19 cellular contexts compared by ENCODE assay signal in the genomic region with DNA sequence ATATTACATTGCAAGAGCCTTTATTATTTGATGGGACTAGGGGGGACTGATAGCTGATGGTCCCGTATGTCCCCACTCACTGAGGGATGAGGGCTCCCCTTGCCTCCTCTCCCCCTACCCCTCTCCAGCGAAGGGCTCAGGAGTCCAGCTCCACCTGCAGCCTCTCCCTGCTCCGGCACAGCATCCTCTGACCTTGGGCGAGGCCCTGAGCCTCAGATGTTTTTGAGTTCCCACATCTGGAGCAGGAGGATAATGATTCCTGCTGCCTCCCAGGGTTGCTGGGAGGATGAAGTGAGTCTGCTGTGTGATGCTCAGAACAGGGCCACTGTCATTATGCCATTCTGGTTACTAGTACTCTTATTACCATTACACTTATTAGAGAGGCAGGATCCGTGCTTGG. TPM values are rescaled to one million over a fixed set of nuclear protein-coding genes. Genes with fewer than 3 reads are reported as not detected.
DNase-seq lines count a peak whose midpoint lies in the region; ATAC-seq, FAIRE-seq and TF ChIP-seq lines count a peak whose summit lies in the region.
"Had no signal": no experiment of that assay in that cellular context is flagged by ENCODE, and none has a peak within 500 bp of the region (broad histone marks: within the 10 kb centered on the region; RNA-seq: fewer than 3 reads in every experiment).

No MANE protein-coding gene starts in this region.

- H3K23ac ChIP-seq in H1 (ENCODE audit: insufficient read length), result no peak overlapping the region

- H3K27me3 Mint-ChIP-seq in Caco-2 (ENCODE audit: insufficient read depth, unreplicated experiment), result no peaks in the 10 kb centered on the region
- H3K27me3 Mint-ChIP-seq in neural progenitor cell (ENCODE audit: insufficient read depth, low read depth), result no peaks in the 10 kb centered on the region

- peak overlapping the region; percentile 18; the same call in 1 of the 2 replicates for H4K8ac ChIP-seq in H1 (ENCODE audit: extremely low read depth, insufficient read depth, low read length)

- H2BK5ac ChIP-seq in H1 (ENCODE audit: low read depth, low read length), result 0 out of 2 replicates have a peak overlapping the region, but pooled peaks have one; percentile 55

- H2AK5ac ChIP-seq in H1 (ENCODE audit: low read depth, low read length), result no peak overlapping the region

- H3K4me3 Mint-ChIP-seq in Caco-2 (ENCODE audit: unreplicated experiment), result peak overlapping the region; percentile 9
- H3K4me3 Mint-ChIP-seq in neural progenitor cell, result peak overlapping the region; percentile 38
- H3K4me3 Mint-ChIP-seq: CD8-positive, alpha-beta T cell had no signal

- no peak overlapping the region for H3K56ac ChIP-seq in H1 (replicated peaks; ENCODE audit: insufficient read length, low read depth, low read length)

- CTCF ChIA-PET in Caco-2 (lab: Charles Lee) (interaction anchor here (1.0 kb wide), 1 partner anchor 263 kb away, joined by 6 read pairs; no protein-coding TSS in a partner anchor), H1 (lab: Charles Lee; ENCODE audit: partially characterized antibody) (interaction anchor here (0.6 to 1.4 kb wide), 6 partner anchors 10 to 394 kb away, joined by 3 to 6 read pairs (median 4); no protein-coding TSS in a partner anchor)

- H3K27ac ChIP-seq in H1 (ENCODE audit: low read depth, low read length) (no peak overlapping the region), neural progenitor cell (no peak overlapping the region)

- H3K4me1 ChIP-seq in Caco-2 (peaks cover 91% of the 10 kb centered on the region), H1 (replicated peaks in 1 of 4; ENCODE audit: control insufficient read depth in 3 of 4, insufficient read depth in 4 of 4, low read length in 3 of 4) (peaks cover 24 to 61% (median 46%) of the 10 kb centered on the region in 4 experiments), neural progenitor cell (peaks cover 50% of the 10 kb centered on the region)

- POLR2A ChIA-PET in Caco-2 (lab: Charles Lee) (no interaction called here), H1 (lab: Charles Lee; ENCODE audit: partially characterized antibody) (interaction anchor here (1.6 to 2.2 kb wide), 3 partner anchors 10 to 27 kb away, joined by 4 to 9 read pairs (median 9); partner anchors contain the start of gene PAK4)

- no peaks in the 10 kb centered on the region; the same call in 1 of the 2 replicates for H3K23me2 ChIP-seq in H1 (ENCODE audit: low read depth, low read length)

- no peak overlapping the region for H2BK120ac ChIP-seq in H1 (replicated peaks; ENCODE audit: low read depth, low read length)

- peaks cover 38% of the 10 kb centered on the region for H3K79me1 ChIP-seq in H1 (ENCODE audit: low read depth, low read length)

- no peak overlapping the region for H4K5ac ChIP-seq in H1 (ENCODE audit: insufficient read length, low read depth, low read length)

- 0 out of 2 replicates have a peak overlapping the region, but pooled peaks have one; percentile 25 for H3K18ac ChIP-seq in H1 (ENCODE audit: extremely low read depth, low read length)

- H3K4me1 Mint-ChIP-seq in Caco-2 (ENCODE audit: low read depth, unreplicated experiment) (peaks cover 78% of the 10 kb centered on the region), neural progenitor cell (peaks cover 54% of the 10 kb centered on the region)

- peak overlapping the region; percentile 91 for H3K27ac Mint-ChIP-seq in Caco-2 (ENCODE audit: unreplicated experiment)
- H3K27ac Mint-ChIP-seq in neural progenitor cell, result peak overlapping the region; percentile 30
- H3K27ac Mint-ChIP-seq: CD8-positive, alpha-beta T cell had no signal

- H3K36me3 ChIP-seq in Caco-2 (ENCODE audit: control insufficient read depth, insufficient read depth, low read length), result no peaks in the 10 kb centered on the region
- H3K36me3 ChIP-seq in H1 (ENCODE audit: control insufficient read depth in 2 of 4, insufficient read depth in 4 of 4, low read length in 3 of 4), result no peaks in the 10 kb centered on the region
- no peaks in the 10 kb centered on the region for H3K36me3 ChIP-seq in neural progenitor cell
- H3K36me3 ChIP-seq: BE2C had no signal

- H3K9ac ChIP-seq in H1 (replicated peaks in 1 of 4; ENCODE audit: extremely low read depth in 1 of 4, low read depth in 3 of 4, low read length in 3 of 4), result peak overlapping the region in 1 of 4 experiments; percentile 5; a peak in 1 of 7 replicates
- H3K9ac ChIP-seq in neural progenitor cell, result no peak overlapping the region
- H3K9ac ChIP-seq: SK-N-SH had no signal

- 60% methylated on average over 5 of the region's 5 CpGs; no CpG with 5 or more reads in 1 of the 2 experiments for WGBS in H1 (ENCODE audit: extremely low coverage in 1 of 2, insufficient coverage in 1 of 2, insufficient read length in 1 of 2, insufficient replicate concordance in 2 of 2, low coverage in 1 of 2, low lambda C conversion rate in 2 of 2, missing lambda C conversion rate in 1 of 2), 2 experiments

- H3K27me3 ChIP-seq in Caco-2 (replicated peaks; ENCODE audit: control insufficient read depth, insufficient read depth, low read length) (no peaks in the 10 kb centered on the region), H1 (replicated peaks in 1 of 4; ENCODE audit: control insufficient read depth in 3 of 4, extremely low read depth in 1 of 4, insufficient read depth in 3 of 4, low read length in 3 of 4) (no peaks in the 10 kb centered on the region), neural progenitor cell (no peaks in the 10 kb centered on the region)
- H3K27me3 ChIP-seq: BE2C had no signal

- no peak for TF ChIP-seq EP300 in H1 (IDR thresholded peaks at IDR 0.05; ENCODE audit: borderline replicate concordance in 1 of 2, low read depth in 2 of 2, low read length in 2 of 2)

- H3K9me3 ChIP-seq in Caco-2, result peaks cover 4% of the 10 kb centered on the region; the same call in 1 of the 2 replicates
- no peaks in the 10 kb centered on the region for H3K9me3 ChIP-seq in H1 (ENCODE audit: insufficient read depth in 2 of 2, low read depth in 1 of 2, low read length in 1 of 2)
- no peaks in the 10 kb centered on the region for H3K9me3 ChIP-seq in neural progenitor cell (ENCODE audit: low read depth)
- H3K9me3 ChIP-seq: BE2C, SK-N-SH had no signal

- no peak overlapping the region for H4K91ac ChIP-seq in H1 (replicated peaks; ENCODE audit: insufficient read length, low read length)

- intact Hi-C loops in Caco-2 (cut with micrococcal nuclease; ENCODE audit: unreplicated experiment), result no loop called here

- H2BK15ac ChIP-seq in H1 (ENCODE audit: low read length), result no peak overlapping the region; the same call in 1 of the 2 replicates

- no peak for TF ChIP-seq POLR2A in H1 (IDR thresholded peaks at IDR 0.05; ENCODE audit: control extremely low read depth in 1 of 2, low read depth in 2 of 2, low read length in 2 of 2)

- H3K9me3 Mint-ChIP-seq in Caco-2 (ENCODE audit: unreplicated experiment) (no peaks in the 10 kb centered on the region), neural progenitor cell (no peaks in the 10 kb centered on the region)
- H3K9me3 Mint-ChIP-seq: CD8-positive, alpha-beta T cell had no signal

- H2AFZ ChIP-seq in H1 (ENCODE audit: low read length), result no peak overlapping the region
- no peak overlapping the region for H2AFZ ChIP-seq in neural progenitor cell (replicated peaks)

- no peak overlapping the region for H3K4me3 ChIP-seq in Caco-2 (ENCODE audit: low read depth, low read length)
- H3K4me3 ChIP-seq in H1 (ENCODE audit: extremely low read depth in 1 of 4, insufficient read depth in 2 of 4, low read depth in 3 of 4, low read length in 4 of 4), result no peak overlapping the region
- H3K4me3 ChIP-seq in neural progenitor cell, result no peak overlapping the region

- H4K20me1 ChIP-seq in H1 (replicated peaks in 1 of 2; ENCODE audit: control insufficient read depth in 1 of 2, insufficient read depth in 2 of 2, low read length in 2 of 2), result peaks cover 2 to 8% of the 10 kb centered on the region in 2 experiments
- H4K20me1 ChIP-seq in neural progenitor cell (ENCODE audit: low read depth), result peaks cover 95% of the 10 kb centered on the region

- no peak for ATAC-seq in GM19467 (IDR thresholded peaks at IDR 0.05; ENCODE audit: unreplicated experiment)
- no peak for ATAC-seq in GM19395 (IDR thresholded peaks at IDR 0.05; ENCODE audit: unreplicated experiment)
- ATAC-seq: CD8-positive, alpha-beta T cell had no signal

- DNase-seq in Caco-2 (no peak), NCI-H2227 treated with DMSO at 0.1 percent for 48 hours (lab: John Stamatoyannopoulos, UW) (peak; percentile 66), H1 (ENCODE audit: low read depth in 1 of 2, low spot score in 2 of 2) (no peak), neural progenitor cell (ENCODE audit: low spot score) (no peak), inferior parietal cortex (ENCODE audit: extremely low spot score) (no peak), RCC 7860 (ENCODE audit: low spot score) (no peak)
- DNase-seq: CD8-positive, alpha-beta T cell; GF-D8; Kasumi-1; NCI-H1930; NCI-H524 treated with DMSO at 0.1 percent for 48 hours; NK-92 treated with Interleukin-12 subunit alpha and Interleukin-12 subunit beta, amount 100 ng/mL, for 24 hours; Right ventricle myocardium superior had no signal

- H3K79me2 ChIP-seq in H1 (ENCODE audit: control insufficient read depth in 1 of 2, insufficient read depth in 2 of 2, low read length in 2 of 2) (peaks cover 2 to 83% of the 10 kb centered on the region in 2 experiments; a peak in 3 of 4 replicates), neural progenitor cell (ENCODE audit: low read depth) (peaks cover 96% of the 10 kb centered on the region)

- H3K36me3 Mint-ChIP-seq in Caco-2 (ENCODE audit: insufficient read depth, unreplicated experiment) (peaks cover 66% of the 10 kb centered on the region), neural progenitor cell (no peaks in the 10 kb centered on the region)
- H3K36me3 Mint-ChIP-seq: CD8-positive, alpha-beta T cell had no signal

- no peak overlapping the region for H3K4ac ChIP-seq in H1 (replicated peaks; ENCODE audit: insufficient read length, low read depth, low read length)

- 0 out of 2 replicates have a peak overlapping the region, but pooled peaks have one; percentile 10 for H2BK12ac ChIP-seq in H1 (ENCODE audit: low read depth, low read length)

- no TSS peak for BruUV-seq in Caco-2 (replicated peaks; lab: Mats Ljungman, UMichigan)

- H3K4me2 ChIP-seq in H1 (ENCODE audit: insufficient read depth in 1 of 2, low read depth in 2 of 2, low read length in 2 of 2) (peak overlapping the region in 1 of 2 experiments; percentile 68; a peak in 2 of 4 replicates), neural progenitor cell (no peak overlapping the region)
- H3K4me2 ChIP-seq: SK-N-SH had no signal

- H3K14ac ChIP-seq in H1 (ENCODE audit: insufficient read length), result no peak overlapping the region

- no peak for TF ChIP-seq RAD21 in H1 (IDR thresholded peaks at IDR 0.05 in 1 of 2, conservative IDR thresholded peaks at IDR 0.05 in 1 of 2; ENCODE audit: low read depth in 2 of 2, low read length in 2 of 2)

- H2BK20ac ChIP-seq in H1 (ENCODE audit: low read length), result peak overlapping the region; percentile 27; the same call in 1 of the 2 replicates

- TF ChIP-seq CTCF in Caco-2 (IDR thresholded peaks at IDR 0.05; ENCODE audit: insufficient read depth in 1 of 2, low read depth in 1 of 2, low read length in 1 of 2, severe bottlenecking in 1 of 2, unreplicated experiment in 1 of 2) (no peak), H1 (IDR thresholded peaks at IDR 0.05; ENCODE audit: control extremely low read depth in 1 of 3, insufficient read depth in 1 of 3, low read depth in 1 of 3, low read length in 3 of 3) (no peak), neural progenitor cell (IDR thresholded peaks at IDR 0.05) (no peak)

- FAIRE-seq in H1 (lab: Jason Lieb, UNC), result no peak
- no peak for FAIRE-seq in RCC 7860 (lab: Jason Lieb, UNC)
- FAIRE-seq: H54 had no signal

- peaks cover 25% of the 10 kb centered on the region for H3F3A ChIP-seq in neural progenitor cell (ENCODE audit: low read depth)

RNA-seq across cellular contexts. Expression of gene PAK4, which starts 15.0 kb away (rescaled TPM):
- 98.6 and 112 TPM in 2 replicates for total RNA-seq in Caco-2 (2022)
- 64.4 and 67.6 TPM in 2 replicates for total RNA-seq in H1 (2021; fragmentation: NEBNext Ultra II Directional; extraction: Animal tissue kit (Norgen Biotek cat#: 25700))
- 50.7 and 107 TPM in 2 replicates for polyA plus RNA-seq in H1 (2011; rRNA removed)
- 55.5 TPM for polyA plus RNA-seq in H1 (2011; cell fraction: cytosol; rRNA removed)
- 89.7 TPM for polyA plus RNA-seq in H1 (2011; cell fraction: nucleus; rRNA removed)
- polyA plus RNA-seq in H1 (2012, experiment 1 of 2), result 40.5 to 57.3 TPM (median 53.1 TPM) in 4 replicates
- polyA plus RNA-seq in H1 (2012, experiment 2 of 2), result 64.2 TPM
- 47.5 TPM for polyA plus RNA-seq in H1 (2013, experiment 1 of 2)
- polyA plus RNA-seq in H1 (2013, experiment 2 of 2), result 47.5 TPM
- polyA minus RNA-seq in H1 (2011; rRNA and poly(A)+ RNA removed), result 17.7 and 25.9 TPM in 2 replicates
- 39.9 TPM for polyA minus RNA-seq in H1 (2011; cell fraction: cytosol; rRNA and poly(A)+ RNA removed)
- polyA minus RNA-seq in H1 (2011; cell fraction: nucleus; rRNA and poly(A)+ RNA removed), result 22.8 TPM
- total RNA-seq in neural progenitor cell (ENCODE audit: low replicate concordance), result 9.7 and 34.3 TPM in 2 replicates

RNA-seq across cellular contexts. Expression of gene NCCRP1, which starts 56.2 kb away (rescaled TPM):
- total RNA-seq in Caco-2 (2022) (0.39 and 0.84 TPM in 2 replicates), neural progenitor cell (ENCODE audit: low replicate concordance) (1.0 and 1.9 TPM in 2 replicates)
- 2.8 and 3.2 TPM in 2 replicates for total RNA-seq in H1 (2021; fragmentation: NEBNext Ultra II Directional; extraction: Animal tissue kit (Norgen Biotek cat#: 25700))
- 7.9 and 11.2 TPM in 2 replicates for polyA plus RNA-seq in H1 (2011; rRNA removed)
- 3.8 TPM for polyA plus RNA-seq in H1 (2011; cell fraction: cytosol; rRNA removed)
- 3.1 TPM for polyA plus RNA-seq in H1 (2011; cell fraction: nucleus; rRNA removed)
- polyA plus RNA-seq in H1 (2012, experiment 1 of 2), result 1.9 to 4.0 TPM (median 2.6 TPM) in 4 replicates
- polyA plus RNA-seq in H1 (2012, experiment 2 of 2), result 2.5 TPM
- 2.1 TPM for polyA plus RNA-seq in H1 (2013, experiment 1 of 2)
- polyA plus RNA-seq in H1 (2013, experiment 2 of 2), result 2.4 TPM
- 1.7 and 3.1 TPM in 2 replicates for polyA minus RNA-seq in H1 (2011; rRNA and poly(A)+ RNA removed)
- polyA minus RNA-seq in H1 (2011; cell fraction: cytosol; rRNA and poly(A)+ RNA removed), result 2.6 TPM
- 1.00 TPM for polyA minus RNA-seq in H1 (2011; cell fraction: nucleus; rRNA and poly(A)+ RNA removed)
- total RNA-seq: A673; CD8-positive, alpha-beta T cell; Right ventricle myocardium superior had no signal
- polyA plus RNA-seq: SK-N-SH had no signal

RNA-seq across cellular contexts. Expression of gene ACP7, which starts 56.4 kb away (rescaled TPM):
- total RNA-seq in Caco-2 (2022), result 0.45 and 0.46 TPM in 2 replicates
- 0.50 and 0.98 TPM in 2 replicates for total RNA-seq in H1 (2021; fragmentation: NEBNext Ultra II Directional; extraction: Animal tissue kit (Norgen Biotek cat#: 25700))
- polyA plus RNA-seq in H1 (2011; rRNA removed), result 0.27 and 0.58 TPM in 2 replicates
- 0.36 TPM for polyA plus RNA-seq in H1 (2011; cell fraction: cytosol; rRNA removed)
- polyA plus RNA-seq in H1 (2011; cell fraction: nucleus; rRNA removed), result 0.83 TPM
- polyA plus RNA-seq in H1 (2012, experiment 1 of 2), result 0.55 to 0.78 TPM (median 0.67 TPM) in 4 replicates
- 0.45 TPM for polyA plus RNA-seq in H1 (2012, experiment 2 of 2)
- 0.30 TPM for polyA plus RNA-seq in H1 (2013, experiment 1 of 2)
- 0.29 TPM for polyA plus RNA-seq in H1 (2013, experiment 2 of 2)
- 0.19 and 0.76 TPM in 2 replicates for polyA minus RNA-seq in H1 (2011; rRNA and poly(A)+ RNA removed)
- polyA minus RNA-seq in H1 (2011; cell fraction: cytosol; rRNA and poly(A)+ RNA removed), result not detected
- polyA minus RNA-seq in H1 (2011; cell fraction: nucleus; rRNA and poly(A)+ RNA removed), result 0.70 TPM
- total RNA-seq in neural progenitor cell (ENCODE audit: low replicate concordance), result 0.22 TPM in 1 of 2 replicates, not detected in the other
- total RNA-seq: A673; CD8-positive, alpha-beta T cell; Right ventricle myocardium superior had no signal
